Comparison of ENCODE assay signal across 8 cellular contexts in the genomic region with DNA sequence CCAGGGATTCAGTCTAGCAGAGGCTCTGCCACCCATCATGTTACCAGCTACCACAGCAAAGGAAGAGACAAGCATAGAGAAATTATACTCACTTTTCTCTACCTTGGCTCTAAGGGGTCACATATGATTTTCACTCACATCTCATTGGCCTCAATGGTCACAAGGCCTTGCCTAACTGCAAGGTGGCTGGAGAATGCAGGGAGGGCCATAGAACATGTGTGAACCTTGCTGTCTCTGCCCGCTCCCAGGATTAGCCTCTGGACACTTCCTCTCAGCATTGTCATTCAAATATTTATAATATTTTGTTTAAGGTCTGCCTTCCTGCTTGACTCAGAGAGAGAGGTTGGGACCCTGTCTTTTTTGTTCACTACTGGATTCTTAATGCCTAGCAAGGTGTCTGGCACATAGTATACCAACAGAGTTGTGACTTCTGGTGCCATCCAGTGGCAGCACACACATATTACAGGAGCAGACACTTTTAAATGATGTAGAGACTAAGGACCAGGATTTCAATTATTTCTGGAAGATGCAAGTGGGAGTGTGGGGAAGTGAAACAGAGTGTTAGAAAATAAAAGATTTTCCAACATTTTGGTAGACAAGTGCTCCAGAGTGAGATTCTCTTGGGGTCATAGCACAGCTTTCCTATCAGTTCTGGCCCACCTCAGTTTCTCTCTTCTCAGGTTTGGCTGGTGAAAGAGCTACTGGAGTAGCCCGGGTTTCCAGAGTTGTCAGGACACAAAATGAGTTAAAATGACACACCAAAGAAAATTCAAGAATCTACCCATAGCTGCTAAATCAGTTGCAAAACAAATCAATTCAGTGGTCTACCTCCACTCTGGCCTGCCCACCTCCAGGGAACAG.
DNase-seq lines count a peak whose midpoint lies in the region; ATAC-seq and TF ChIP-seq lines count a peak whose summit lies in the region.

No MANE protein-coding gene starts in this region.

- H3K4me3 ChIP-seq in mucosa of descending colon: no peak overlapping the region

- H3K27ac Mint-ChIP-seq in activated CD4-positive, alpha-beta T cell treated with anti-CD3 and anti-CD28 coated beads, Interleukin-2, amount 10 ng/mL, durations not matched to agents 24 days and 14 days: peak overlapping the region; percentile 97

- H3K4me1 ChIP-seq in mucosa of descending colon (ENCODE audit: low read depth): peaks cover 3% of the 10 kb centered on the region

- H3K36me3 Mint-ChIP-seq in activated CD4-positive, alpha-beta T cell treated with anti-CD3 and anti-CD28 coated beads, Interleukin-2, amount 10 ng/mL, durations not matched to agents 24 days and 14 days (ENCODE audit: low read depth): peaks cover 8% of the 10 kb centered on the region

- DNase-seq in activated gamma-delta T cell treated with Interleukin-2 at 50 U/mL for 16 hours: peak; percentile 67
- no peak for DNase-seq in activated gamma-delta T cell (lab: John Stamatoyannopoulos, UW)
- peak; percentile 38 for DNase-seq in NCI-H2171 (lab: John Stamatoyannopoulos, UW)
- DNase-seq in activated CD4-positive, alpha-beta T cell treated with anti-CD3 and anti-CD28 coated beads, Interleukin-2, amount 10 ng/mL, durations not matched to agents 24 days and 14 days: peak; percentile 91
- peak; percentile 50 for DNase-seq in effector CD4-positive, alpha-beta T cell
- peak in 2 of 3 donors; percentile 51 to 68 for DNase-seq in mucosa of descending colon
- DNase-seq in stimulated activated naive CD8-positive, alpha-beta T cell treated with anti-CD3 and anti-CD28 coated beads, Interleukin-15, Interleukin-2, amounts not matched to agents 100 U/mL and 50 U/mL, for 24 hours: peak; percentile 78

- peak; percentile 83 for ATAC-seq in HG02759 (IDR thresholded peaks at IDR 0.05; ENCODE audit: unreplicated experiment)
- peak; percentile 91 for ATAC-seq in mucosa of descending colon
- ATAC-seq in stimulated activated naive CD8-positive, alpha-beta T cell treated with anti-CD3 and anti-CD28 coated beads, Interleukin-15, Interleukin-2, amounts not matched to agents 100 U/mL and 50 U/mL, for 24 hours: peak; percentile 76

- no peaks in the 10 kb centered on the region for H3K27me3 Mint-ChIP-seq in activated CD4-positive, alpha-beta T cell treated with anti-CD3 and anti-CD28 coated beads, Interleukin-2, amount 10 ng/mL, durations not matched to agents 24 days and 14 days

- H3K4me3 Mint-ChIP-seq in activated CD4-positive, alpha-beta T cell treated with anti-CD3 and anti-CD28 coated beads, Interleukin-2, amount 10 ng/mL, durations not matched to agents 24 days and 14 days: peak overlapping the region; percentile 55

- no peaks in the 10 kb centered on the region for H3K9me3 Mint-ChIP-seq in activated CD4-positive, alpha-beta T cell treated with anti-CD3 and anti-CD28 coated beads, Interleukin-2, amount 10 ng/mL, durations not matched to agents 24 days and 14 days

- peak; percentile 65 for TF ChIP-seq CTCF in mucosa of descending colon (IDR thresholded peaks at IDR 0.05)

- H3K9me3 ChIP-seq in mucosa of descending colon: no peaks in the 10 kb centered on the region

- H3K36me3 ChIP-seq in mucosa of descending colon (ENCODE audit: low read depth): no peaks in the 10 kb centered on the region

- intact Hi-C loops in activated CD4-positive, alpha-beta T cell treated with anti-CD3 and anti-CD28 coated beads, Interleukin-2, amount 10 ng/mL, durations not matched to agents 24 days and 14 days (cut with micrococcal nuclease): loop anchor here (1.0 kb wide), 5 partner anchors 11 to 209 kb away; no protein-coding TSS in a partner anchor
- intact Hi-C loops in mucosa of descending colon (cut with DNase I, micrococcal nuclease): loop anchor here (5.0 to 10.0 kb wide), 5 partner anchors 121 to 689 kb away; a partner anchor contains a TSS

- peaks cover 73% of the 10 kb centered on the region for H3K4me1 Mint-ChIP-seq in activated CD4-positive, alpha-beta T cell treated with anti-CD3 and anti-CD28 coated beads, Interleukin-2, amount 10 ng/mL, durations not matched to agents 24 days and 14 days
